24 cellular contexts compared by ENCODE assay signal in the genomic region with DNA sequence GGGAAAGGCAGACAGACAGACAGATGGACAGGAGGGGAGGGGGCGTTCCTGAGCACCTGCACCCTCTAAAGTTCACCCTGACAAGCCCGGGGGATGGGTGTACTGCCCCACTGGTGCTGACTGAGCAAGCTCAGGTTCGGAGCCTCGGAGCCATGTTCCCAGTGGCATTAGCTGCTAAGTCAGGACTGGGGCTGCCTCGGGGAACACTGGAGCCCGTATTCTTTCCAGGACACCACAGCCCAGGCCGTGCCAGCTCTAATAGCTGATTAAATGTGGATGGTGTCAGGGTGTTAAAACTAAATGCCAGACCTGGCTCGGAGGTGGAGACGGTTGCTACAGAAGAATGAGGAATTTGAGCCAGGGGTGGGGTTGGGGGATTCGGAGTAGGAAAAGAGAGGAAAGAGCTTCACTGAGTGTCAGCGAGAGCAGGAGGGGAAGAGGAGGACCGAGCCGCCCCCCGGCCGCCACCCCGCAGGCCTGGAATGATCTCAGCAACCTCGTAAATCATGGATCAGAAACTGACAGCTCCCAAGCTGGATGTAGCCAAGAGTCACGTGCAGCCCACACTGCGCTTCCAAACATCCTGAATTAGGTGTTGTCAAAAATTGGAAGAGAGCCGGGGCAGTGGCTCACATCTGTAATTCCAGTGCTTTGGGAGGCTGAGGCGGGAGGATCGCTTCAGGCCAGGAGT. TPM values are rescaled to one million over a fixed set of nuclear protein-coding genes. Genes with fewer than 3 reads are reported as not detected.
DNase-seq lines count a peak whose midpoint lies in the region; ATAC-seq and TF ChIP-seq lines count a peak whose summit lies in the region.
"Had no signal": no experiment of that assay in that cellular context is flagged by ENCODE, and none has a peak within 500 bp of the region (broad histone marks: within the 10 kb centered on the region; RNA-seq: fewer than 3 reads in every experiment).

No MANE protein-coding gene starts in this region.

- no peak overlapping the region for H3K4me3 Mint-ChIP-seq in T-helper 1 cell treated with Interleukin-12 subunit alpha and Interleukin-12 subunit beta and Interleukin-4 antibody, amounts not matched to agents 30 μg/mL and 1 μg/mL, for 36 hours
- H3K4me3 Mint-ChIP-seq in CD8-positive, alpha-beta T cell = peak overlapping the region; percentile 58
- peak overlapping the region; percentile 55 for H3K4me3 Mint-ChIP-seq in neural progenitor cell
- H3K4me3 Mint-ChIP-seq: activated naive CD4-positive, alpha-beta T cell treated with anti-CD3 and anti-CD28 coated beads, Interleukin-2, amount 50 U/mL, for 24 hours; dendritic cell treated with granulocyte-macrophage colony-stimulating factor and Interleukin-4, amounts not matched to agents 40 ng/mL and 50 ng/mL, for 4 days had no signal

- H3K4me2 ChIP-seq in neural progenitor cell = no peak overlapping the region

- H4K20me1 ChIP-seq in neural progenitor cell (ENCODE audit: low read depth) = peaks cover 24% of the 10 kb centered on the region

- CTCF ChIA-PET in CD8-positive, alpha-beta T cell (lab: Charles Lee) = interaction anchor here (1.4 to 1.5 kb wide), 2 partner anchors 9 to 26 kb away, joined by 3 to 9 read pairs; no protein-coding TSS in a partner anchor

- WGBS in heart left ventricle, 4 donors = 65 to 75% (median 68%) methylated on average over 19 to 22 of the region's 22 CpGs

- peaks cover 43% of the 10 kb centered on the region for H3K36me3 Mint-ChIP-seq in T-helper 1 cell treated with Interleukin-12 subunit alpha and Interleukin-12 subunit beta and Interleukin-4 antibody, amounts not matched to agents 30 μg/mL and 1 μg/mL, for 36 hours (ENCODE audit: low read depth)
- H3K36me3 Mint-ChIP-seq in CD8-positive, alpha-beta T cell = peaks cover 51% of the 10 kb centered on the region
- peaks cover 33% of the 10 kb centered on the region for H3K36me3 Mint-ChIP-seq in neural progenitor cell

- peak overlapping the region; percentile 6 for H3K27ac Mint-ChIP-seq in T-helper 1 cell treated with Interleukin-12 subunit alpha and Interleukin-12 subunit beta and Interleukin-4 antibody, amounts not matched to agents 30 μg/mL and 1 μg/mL, for 36 hours
- H3K27ac Mint-ChIP-seq in CD8-positive, alpha-beta T cell = no peak overlapping the region
- H3K27ac Mint-ChIP-seq in neural progenitor cell = no peak overlapping the region
- H3K27ac Mint-ChIP-seq: activated naive CD4-positive, alpha-beta T cell treated with anti-CD3 and anti-CD28 coated beads, Interleukin-2, amount 50 U/mL, for 24 hours; dendritic cell treated with granulocyte-macrophage colony-stimulating factor and Interleukin-4, amounts not matched to agents 40 ng/mL and 50 ng/mL, for 4 days had no signal

- H3K9ac ChIP-seq in neural progenitor cell = no peak overlapping the region
- H3K9ac ChIP-seq: GM23248 had no signal

- no peaks in the 10 kb centered on the region for H3F3A ChIP-seq in neural progenitor cell (ENCODE audit: low read depth)

- intact Hi-C loops in CD8-positive, alpha-beta T cell (cut with DNase I, micrococcal nuclease) = loop anchor here (2.0 kb wide), 2 partner anchors 107 to 127 kb away; a partner anchor contains a TSS
- intact Hi-C loops in heart left ventricle (cut with DNase I) (loop anchor here in 2 of 10 donors (10.0 kb wide), 2 partner anchors 99 to 129 kb away; a partner anchor contains a TSS), posterior cingulate gyrus (cut with DNase I) (no loop called here)

- no peaks in the 10 kb centered on the region for H3K9me3 Mint-ChIP-seq in T-helper 1 cell treated with Interleukin-12 subunit alpha and Interleukin-12 subunit beta and Interleukin-4 antibody, amounts not matched to agents 30 μg/mL and 1 μg/mL, for 36 hours
- H3K9me3 Mint-ChIP-seq in CD8-positive, alpha-beta T cell = no peaks in the 10 kb centered on the region
- no peaks in the 10 kb centered on the region for H3K9me3 Mint-ChIP-seq in neural progenitor cell
- H3K9me3 Mint-ChIP-seq: activated naive CD4-positive, alpha-beta T cell treated with anti-CD3 and anti-CD28 coated beads, Interleukin-2, amount 50 U/mL, for 24 hours; dendritic cell treated with granulocyte-macrophage colony-stimulating factor and Interleukin-4, amounts not matched to agents 40 ng/mL and 50 ng/mL, for 4 days had no signal

- POLR2A ChIA-PET in CD8-positive, alpha-beta T cell (lab: Charles Lee) = interaction anchor here (1.9 kb wide), 1 partner anchor 47 kb away, joined by 8 read pairs; a partner anchor contains a TSS

- no peak overlapping the region for H3K27ac ChIP-seq in CD8-positive, alpha-beta T cell (ENCODE audit: low read depth, low read length)
- H3K27ac ChIP-seq in heart left ventricle (peak overlapping the region in 4 of 12 donors; percentile 31 to 48 (median 42)), neural progenitor cell (no peak overlapping the region)
- H3K27ac ChIP-seq: body of pancreas, GM23248 had no signal

- H3K4me1 ChIP-seq in CD8-positive, alpha-beta T cell (ENCODE audit: insufficient read depth, low read length) = peaks cover 49% of the 10 kb centered on the region
- H3K4me1 ChIP-seq in heart left ventricle (peaks cover 2 to 35% (median 20%) of the 10 kb centered on the region in 12 donors), neural progenitor cell (no peaks in the 10 kb centered on the region)
- H3K4me1 ChIP-seq: body of pancreas had no signal

- H3K27me3 ChIP-seq in CD8-positive, alpha-beta T cell (ENCODE audit: insufficient read depth, low read length) = no peaks in the 10 kb centered on the region
- H3K27me3 ChIP-seq in heart left ventricle (no peaks in the 10 kb centered on the region), neural progenitor cell (no peaks in the 10 kb centered on the region)
- H3K27me3 ChIP-seq: body of pancreas had no signal

- no peak for TF ChIP-seq POLR2A in heart left ventricle (IDR thresholded peaks at IDR 0.05)

- no peak overlapping the region for H2AFZ ChIP-seq in neural progenitor cell (replicated peaks)
- H2AFZ ChIP-seq: GM23248 had no signal

- no peaks in the 10 kb centered on the region for H3K9me3 ChIP-seq in CD8-positive, alpha-beta T cell (ENCODE audit: low read length)
- no peaks in the 10 kb centered on the region for H3K9me3 ChIP-seq in heart left ventricle
- H3K9me3 ChIP-seq in neural progenitor cell (ENCODE audit: low read depth) = no peaks in the 10 kb centered on the region
- H3K9me3 ChIP-seq: body of pancreas had no signal

- no peak for DNase-seq in T-helper 1 cell
- DNase-seq in CD8-positive, alpha-beta T cell = no peak
- peak in 2 of 5 donors; percentile 30 to 56 for DNase-seq in heart left ventricle
- DNase-seq in neural progenitor cell (ENCODE audit: low spot score) = no peak
- DNase-seq in SIG-M5 treated with dmso at 0.1 percent for 504 hours (lab: John Stamatoyannopoulos, UW; ENCODE audit: unreplicated experiment) = no peak
- no peak for DNase-seq in posterior cingulate gyrus
- DNase-seq in NCI-H2081 treated with DMSO at 0.1 percent for 48 hours (lab: John Stamatoyannopoulos, UW) = no peak
- DNase-seq: activated CD4-positive, alpha-beta T cell treated with anti-CD3 and anti-CD28 coated beads for 1 hour; body of pancreas; DND-41; foreskin fibroblast; GM23248; Kasumi-1; NCI-H1105; NCI-H526; SHP77 treated with DMSO at 0.1 percent for 48 hours; small intestine; stimulated activated CD4-positive, alpha-beta T cell treated with anti-CD3 and anti-CD28 coated beads, Interleukin-4, amount 100 ng/mL, for 1 hour had no signal

- H3K4me1 Mint-ChIP-seq in T-helper 1 cell treated with Interleukin-12 subunit alpha and Interleukin-12 subunit beta and Interleukin-4 antibody, amounts not matched to agents 30 μg/mL and 1 μg/mL, for 36 hours (ENCODE audit: low read depth) = peaks cover 32% of the 10 kb centered on the region
- H3K4me1 Mint-ChIP-seq in CD8-positive, alpha-beta T cell (ENCODE audit: low read depth) = peaks cover 59% of the 10 kb centered on the region
- no peaks in the 10 kb centered on the region for H3K4me1 Mint-ChIP-seq in neural progenitor cell

- no peak for ATAC-seq in CD8-positive, alpha-beta T cell
- peak in 3 of 4 donors; percentile 38 to 63 (median 58) for ATAC-seq in heart left ventricle
- ATAC-seq: body of pancreas had no signal

- H3K36me3 ChIP-seq in CD8-positive, alpha-beta T cell (ENCODE audit: insufficient read depth, low read length) = peaks cover 15% of the 10 kb centered on the region
- H3K36me3 ChIP-seq in heart left ventricle (peaks cover 0 to 94% (median 73%) of the 10 kb centered on the region in 9 donors), neural progenitor cell (no peaks in the 10 kb centered on the region)

- no peaks in the 10 kb centered on the region for H3K27me3 Mint-ChIP-seq in T-helper 1 cell treated with Interleukin-12 subunit alpha and Interleukin-12 subunit beta and Interleukin-4 antibody, amounts not matched to agents 30 μg/mL and 1 μg/mL, for 36 hours (ENCODE audit: low read depth)
- no peaks in the 10 kb centered on the region for H3K27me3 Mint-ChIP-seq in CD8-positive, alpha-beta T cell (ENCODE audit: low read depth)
- H3K27me3 Mint-ChIP-seq in neural progenitor cell (ENCODE audit: insufficient read depth, low read depth) = peaks cover 3% of the 10 kb centered on the region
- H3K27me3 Mint-ChIP-seq: activated naive CD4-positive, alpha-beta T cell treated with anti-CD3 and anti-CD28 coated beads, Interleukin-2, amount 50 U/mL, for 24 hours; dendritic cell treated with granulocyte-macrophage colony-stimulating factor and Interleukin-4, amounts not matched to agents 40 ng/mL and 50 ng/mL, for 4 days had no signal

- no peak for TF ChIP-seq CTCF in CD8-positive, alpha-beta T cell (IDR thresholded peaks at IDR 0.05)
- TF ChIP-seq CTCF in heart left ventricle (IDR thresholded peaks at IDR 0.05) (no peak), neural progenitor cell (IDR thresholded peaks at IDR 0.05) (no peak)

- H3K79me2 ChIP-seq in neural progenitor cell (ENCODE audit: low read depth) = peaks cover 8% of the 10 kb centered on the region

- H3K4me3 ChIP-seq in CD8-positive, alpha-beta T cell (ENCODE audit: low read depth, low read length) = no peak overlapping the region
- H3K4me3 ChIP-seq in heart left ventricle = no peak overlapping the region
- no peak overlapping the region for H3K4me3 ChIP-seq in neural progenitor cell
- H3K4me3 ChIP-seq: body of pancreas, GM23248 had no signal

RNA-seq across cellular contexts. Expression of a gene that starts 10.4 kb away (rescaled TPM):
- total RNA-seq in CD8-positive, alpha-beta T cell = 10 to 100 TPM; 73.9 to 76.8 TPM
- total RNA-seq in heart left ventricle = 100 to 1,000 TPM in 7 of 9 donors, 10 to 100 TPM in 2; 95.3 to 154 (median 108) TPM
- polyA plus RNA-seq in heart left ventricle = 100 to 1,000 TPM; 131 to 204 TPM
- 69.7 and 176 TPM in 2 replicates for total RNA-seq in neural progenitor cell (ENCODE audit: low replicate concordance)

RNA-seq across cellular contexts. Expression of a gene that starts 39.9 kb away (rescaled TPM):
- total RNA-seq in CD8-positive, alpha-beta T cell = not detected
- total RNA-seq in heart left ventricle = not detected
- polyA plus RNA-seq in heart left ventricle = not detected
- total RNA-seq in neural progenitor cell (ENCODE audit: low replicate concordance) = 0.06 TPM in 1 of 2 replicates, not detected in the other
- total RNA-seq: A172, GM23248, HT1080, osteocyte had no signal
- polyA plus RNA-seq: GM23248 had no signal

RNA-seq across cellular contexts. Expression of a gene that starts 46.8 kb away (rescaled TPM):
- 10 to 100 TPM; 58.2 to 64.5 TPM for total RNA-seq in CD8-positive, alpha-beta T cell
- total RNA-seq in heart left ventricle (10 to 100 TPM; 22.8 to 65.0 (median 29.3) TPM), neural progenitor cell (ENCODE audit: low replicate concordance) (4.0 and 10.0 TPM in 2 replicates)
- polyA plus RNA-seq in heart left ventricle = 10 to 100 TPM; 14.6 to 14.7 TPM
